Comparison of ENCODE assay signal across 21 cellular contexts in the genomic region with DNA sequence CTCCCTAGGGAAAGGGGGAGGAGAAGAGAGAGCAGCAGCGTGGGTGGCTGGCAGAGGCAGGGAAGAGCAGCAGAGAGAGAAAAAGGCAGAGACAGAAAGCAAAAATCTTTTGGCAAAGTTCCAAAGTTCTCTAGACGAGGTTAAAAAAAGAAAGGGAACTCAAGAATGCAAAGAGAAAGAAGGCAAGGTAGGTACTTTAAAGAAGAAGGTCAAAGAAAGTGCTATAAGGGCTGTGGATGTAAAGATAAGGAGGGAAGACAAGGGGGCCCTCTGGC.
DNase-seq lines count a peak whose midpoint lies in the region; ATAC-seq and TF ChIP-seq lines count a peak whose summit lies in the region.
"Had no signal": no experiment of that assay in that cellular context is flagged by ENCODE, and none has a peak within 500 bp of the region (broad histone marks: within the 10 kb centered on the region; RNA-seq: fewer than 3 reads in every experiment).

No MANE protein-coding gene starts in this region.

- no peaks in the 10 kb centered on the region for H3K36me3 Mint-ChIP-seq in nephron (ENCODE audit: low read depth)

- no peak overlapping the region for H2AFZ ChIP-seq in ACC112 (ENCODE audit: low read length, unreplicated experiment)
- H2AFZ ChIP-seq: GM23248, PC-9 had no signal

- peak; percentile 20 for DNase-seq in KBM-7
- DNase-seq in adipocyte (ENCODE audit: low read depth): no peak
- DNase-seq in DMS79 treated with DMSO at 0.1 percent for 48 hours (lab: John Stamatoyannopoulos, UW): no peak
- no peak for DNase-seq in EL
- DNase-seq: ACHN, C1 segment of cervical spinal cord, DND-41, GM23248, MG63, NCI-H1105 treated with DMSO at 0.1 percent for 48 hours, NCI-H1694, NCI-H2081 treated with DMSO at 0.1 percent for 48 hours, NCI-H510A, PC-9, SIG-M5, T-helper 1 cell had no signal

- no peak overlapping the region for H3K9ac ChIP-seq in adipocyte (ENCODE audit: low read length)
- H3K9ac ChIP-seq: GM23248 had no signal

- H3K4me3 ChIP-seq in ACC112 (ENCODE audit: low read depth, low read length): no peak overlapping the region
- H3K4me3 ChIP-seq in adipocyte (ENCODE audit: low read length): peak overlapping the region; percentile 8
- H3K4me3 ChIP-seq: GM23248, MG63, PC-9 had no signal

- H3K79me2 ChIP-seq in ACC112 (ENCODE audit: control insufficient read depth, insufficient read depth, low read length, unreplicated experiment): no peaks in the 10 kb centered on the region

- peaks cover 10% of the 10 kb centered on the region; the same call in 1 of the 2 replicates for H3K27me3 ChIP-seq in ACC112 (ENCODE audit: insufficient read depth, low read length)
- peaks cover 4% of the 10 kb centered on the region for H3K27me3 ChIP-seq in adipocyte (replicated peaks; ENCODE audit: control insufficient read depth, insufficient read depth, low read length)
- H3K27me3 ChIP-seq: MG63 had no signal

- H3K9me3 ChIP-seq in adipocyte (ENCODE audit: control insufficient read depth, low read length): peaks cover 54% of the 10 kb centered on the region

- H3K36me3 ChIP-seq in ACC112 (ENCODE audit: insufficient read depth, low read length): no peaks in the 10 kb centered on the region
- no peaks in the 10 kb centered on the region for H3K36me3 ChIP-seq in adipocyte (ENCODE audit: control insufficient read depth, insufficient read depth, low read length, severe bottlenecking)
- H3K36me3 ChIP-seq: MG63 had no signal

- peak overlapping the region; percentile 64 for H3K27ac ChIP-seq in ACC112 (ENCODE audit: low read depth, low read length)
- H3K27ac ChIP-seq: GM23248, PC-9, RWPE1 had no signal

- H3K27me3 Mint-ChIP-seq in nephron (ENCODE audit: low read depth): peaks cover 12% of the 10 kb centered on the region

- no peak for ATAC-seq in HG03565 (IDR thresholded peaks at IDR 0.05; ENCODE audit: unreplicated experiment)
- no peak for ATAC-seq in GM21717 (IDR thresholded peaks at IDR 0.05; ENCODE audit: unreplicated experiment)

- peak overlapping the region; percentile 3 to 33 (median 12) for H3K4me3 Mint-ChIP-seq in nephron

- no peak for TF ChIP-seq CTCF in nephron (IDR thresholded peaks at IDR 0.05; ENCODE audit: unreplicated experiment in 3 of 3)

- H3K4me1 ChIP-seq in ACC112 (ENCODE audit: control insufficient read depth, insufficient read depth, low read length, unreplicated experiment) (no peaks in the 10 kb centered on the region), adipocyte (ENCODE audit: control insufficient read depth, insufficient read depth, low read length) (no peaks in the 10 kb centered on the region)

- in situ Hi-C loops in KBM-7 (cut with MboI; ENCODE audit: low pct_unique_long_range_greater_than_20kb, low sequenced_read_pairs): no loop called here

- peaks cover 28% of the 10 kb centered on the region for H3K9me3 Mint-ChIP-seq in nephron

- peaks cover 9% of the 10 kb centered on the region for H3K4me1 Mint-ChIP-seq in nephron

- H3K27ac Mint-ChIP-seq in nephron: peak overlapping the region; percentile 86 to 89 (median 89)
